1 cellular context compared by ENCODE assay signal in genomic region chr6:56541736-56542366, GRCh38.
TF ChIP-seq lines count a peak whose summit lies in the region.

No MANE protein-coding gene starts in this region.

TF ChIP-seq in GM23338, 12 proteins besides CTCF, POLR2A, EP300 and RAD21 (continued from another document):
- TF ChIP-seq, protein P1, sequence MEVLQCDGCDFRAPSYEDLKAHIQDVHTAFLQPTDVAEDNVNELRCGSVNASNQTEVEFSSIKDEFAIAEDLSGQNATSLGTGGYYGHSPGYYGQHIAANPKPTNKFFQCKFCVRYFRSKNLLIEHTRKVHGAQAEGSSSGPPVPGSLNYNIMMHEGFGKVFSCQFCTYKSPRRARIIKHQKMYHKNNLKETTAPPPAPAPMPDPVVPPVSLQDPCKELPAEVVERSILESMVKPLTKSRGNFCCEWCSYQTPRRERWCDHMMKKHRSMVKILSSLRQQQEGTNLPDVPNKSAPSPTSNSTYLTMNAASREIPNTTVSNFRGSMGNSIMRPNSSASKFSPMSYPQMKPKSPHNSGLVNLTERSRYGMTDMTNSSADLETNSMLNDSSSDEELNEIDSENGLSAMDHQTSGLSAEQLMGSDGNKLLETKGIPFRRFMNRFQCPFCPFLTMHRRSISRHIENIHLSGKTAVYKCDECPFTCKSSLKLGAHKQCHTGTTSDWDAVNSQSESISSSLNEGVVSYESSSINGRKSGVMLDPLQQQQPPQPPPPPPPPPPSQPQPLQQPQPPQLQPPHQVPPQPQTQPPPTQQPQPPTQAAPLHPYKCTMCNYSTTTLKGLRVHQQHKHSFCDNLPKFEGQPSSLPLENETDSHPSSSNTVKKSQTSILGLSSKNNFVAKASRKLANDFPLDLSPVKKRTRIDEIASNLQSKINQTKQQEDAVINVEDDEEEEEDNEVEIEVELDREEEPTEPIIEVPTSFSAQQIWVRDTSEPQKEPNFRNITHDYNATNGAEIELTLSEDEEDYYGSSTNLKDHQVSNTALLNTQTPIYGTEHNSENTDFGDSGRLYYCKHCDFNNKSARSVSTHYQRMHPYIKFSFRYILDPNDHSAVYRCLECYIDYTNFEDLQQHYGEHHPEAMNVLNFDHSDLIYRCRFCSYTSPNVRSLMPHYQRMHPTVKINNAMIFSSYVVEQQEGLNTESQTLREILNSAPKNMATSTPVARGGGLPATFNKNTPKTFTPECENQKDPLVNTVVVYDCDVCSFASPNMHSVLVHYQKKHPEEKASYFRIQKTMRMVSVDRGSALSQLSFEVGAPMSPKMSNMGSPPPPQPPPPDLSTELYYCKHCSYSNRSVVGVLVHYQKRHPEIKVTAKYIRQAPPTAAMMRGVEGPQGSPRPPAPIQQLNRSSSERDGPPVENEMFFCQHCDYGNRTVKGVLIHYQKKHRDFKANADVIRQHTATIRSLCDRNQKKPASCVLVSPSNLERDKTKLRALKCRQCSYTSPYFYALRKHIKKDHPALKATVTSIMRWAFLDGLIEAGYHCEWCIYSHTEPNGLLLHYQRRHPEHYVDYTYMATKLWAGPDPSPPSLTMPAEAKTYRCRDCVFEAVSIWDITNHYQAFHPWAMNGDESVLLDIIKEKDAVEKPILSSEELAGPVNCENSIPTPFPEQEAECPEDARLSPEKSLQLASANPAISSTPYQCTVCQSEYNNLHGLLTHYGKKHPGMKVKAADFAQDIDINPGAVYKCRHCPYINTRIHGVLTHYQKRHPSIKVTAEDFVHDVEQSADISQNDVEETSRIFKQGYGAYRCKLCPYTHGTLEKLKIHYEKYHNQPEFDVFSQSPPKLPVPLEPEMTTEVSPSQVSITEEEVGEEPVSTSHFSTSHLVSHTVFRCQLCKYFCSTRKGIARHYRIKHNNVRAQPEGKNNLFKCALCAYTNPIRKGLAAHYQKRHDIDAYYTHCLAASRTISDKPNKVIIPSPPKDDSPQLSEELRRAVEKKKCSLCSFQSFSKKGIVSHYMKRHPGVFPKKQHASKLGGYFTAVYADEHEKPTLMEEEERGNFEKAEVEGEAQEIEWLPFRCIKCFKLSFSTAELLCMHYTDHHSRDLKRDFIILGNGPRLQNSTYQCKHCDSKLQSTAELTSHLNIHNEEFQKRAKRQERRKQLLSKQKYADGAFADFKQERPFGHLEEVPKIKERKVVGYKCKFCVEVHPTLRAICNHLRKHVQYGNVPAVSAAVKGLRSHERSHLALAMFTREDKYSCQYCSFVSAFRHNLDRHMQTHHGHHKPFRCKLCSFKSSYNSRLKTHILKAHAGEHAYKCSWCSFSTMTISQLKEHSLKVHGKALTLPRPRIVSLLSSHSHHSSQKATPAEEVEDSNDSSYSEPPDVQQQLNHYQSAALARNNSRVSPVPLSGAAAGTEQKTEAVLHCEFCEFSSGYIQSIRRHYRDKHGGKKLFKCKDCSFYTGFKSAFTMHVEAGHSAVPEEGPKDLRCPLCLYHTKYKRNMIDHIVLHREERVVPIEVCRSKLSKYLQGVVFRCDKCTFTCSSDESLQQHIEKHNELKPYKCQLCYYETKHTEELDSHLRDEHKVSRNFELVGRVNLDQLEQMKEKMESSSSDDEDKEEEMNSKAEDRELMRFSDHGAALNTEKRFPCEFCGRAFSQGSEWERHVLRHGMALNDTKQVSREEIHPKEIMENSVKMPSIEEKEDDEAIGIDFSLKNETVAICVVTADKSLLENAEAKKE (CRISPR knock-in tag; IDR thresholded peaks at IDR 0.05) = no peak
- TF ChIP-seq CREB1 (CRISPR knock-in tag; IDR thresholded peaks at IDR 0.05; ENCODE audit: low read depth) = no peak
